ENCODE assay signal across 2 cellular contexts in genomic region chr11:16375664-16376063, GRCh38. TPM values are rescaled to one million over a fixed set of nuclear protein-coding genes. Genes with fewer than 3 reads are reported as not detected.
"Had no signal": no experiment of that assay in that cellular context is flagged by ENCODE, and none has a peak within 500 bp of the region (broad histone marks: within the 10 kb centered on the region; RNA-seq: fewer than 3 reads in every experiment).

No MANE protein-coding gene starts in this region.

RNA-seq across cellular contexts. Expression of gene SOX6, which starts 19.3 kb away (rescaled TPM):
- total RNA-seq: naive thymus-derived CD8-positive, alpha-beta T cell; natural killer cell treated with Interleukin-12 subunit alpha and Interleukin-12 subunit beta and Interleukin-15 and Interleukin-18, amount 100 ng/mL, for 72 hours had no signal
